Comparison of ENCODE assay signal across 8 cellular contexts in genomic region chr6:30720738-30721197, GRCh38. TPM values are rescaled to one million over a fixed set of nuclear protein-coding genes. Genes with fewer than 3 reads are reported as not detected.
A peak's percentile ranks its signal among the peaks of the same experiment; 100 is the strongest.
DNase-seq lines count a peak whose midpoint lies in the region; ATAC-seq lines count a peak whose summit lies in the region.

No MANE protein-coding gene starts in this region.

- H3K18ac ChIP-seq in mesenchymal stem cell (ENCODE audit: low read depth in 1 of 2, low read length in 2 of 2) = peak overlapping the region; percentile 37 to 92

- no peak overlapping the region for H2BK15ac ChIP-seq in mesenchymal stem cell (ENCODE audit: low read depth, poor library complexity, severe bottlenecking)

- H3K27ac Mint-ChIP-seq in stimulated activated effector memory CD8-positive, alpha-beta T cell treated with anti-CD3 and anti-CD28 coated beads, Interleukin-12 subunit alpha, Interleukin-12 subunit beta, amount 100 ng/mL, for 72 hours = peak overlapping the region; percentile 96

- peak overlapping the region in 1 of 2 experiments; percentile 95 for H3K4ac ChIP-seq in mesenchymal stem cell (ENCODE audit: low read depth in 1 of 2, low read length in 2 of 2)

- H3K4me1 Mint-ChIP-seq in stimulated activated effector memory CD8-positive, alpha-beta T cell treated with anti-CD3 and anti-CD28 coated beads, Interleukin-12 subunit alpha, Interleukin-12 subunit beta, amount 100 ng/mL, for 72 hours = peaks cover 76% of the 10 kb centered on the region

- no peak overlapping the region for H2BK12ac ChIP-seq in mesenchymal stem cell (ENCODE audit: low read length in 2 of 2)

- under 1% methylated on average over 29 of the region's 29 CpGs for WGBS in mesenchymal stem cell

- peak overlapping the region; percentile 69 to 93 for H3K4me3 ChIP-seq in mesenchymal stem cell (ENCODE audit: insufficient read depth in 1 of 2, low read depth in 1 of 2, low read length in 2 of 2)

- no peak overlapping the region for H2AFZ ChIP-seq in mesenchymal stem cell (ENCODE audit: low read depth, low read length)

- peak overlapping the region; percentile 84 for H2AK5ac ChIP-seq in mesenchymal stem cell (ENCODE audit: low read length, severe bottlenecking)

- H3K23ac ChIP-seq in mesenchymal stem cell (ENCODE audit: low read length in 2 of 2) = peak overlapping the region in 1 of 2 experiments; percentile 94

- no peaks in the 10 kb centered on the region for H3K27me3 ChIP-seq in mesenchymal stem cell (ENCODE audit: control insufficient read depth in 1 of 2, insufficient read depth in 1 of 2, low read length in 2 of 2)

- H3K4me1 ChIP-seq in mesenchymal stem cell (ENCODE audit: control insufficient read depth, insufficient read depth, low read depth, low read length) = peaks cover 16% of the 10 kb centered on the region

- peak overlapping the region; percentile 10 for H4K91ac ChIP-seq in mesenchymal stem cell (ENCODE audit: low read length)

- H3K4me2 ChIP-seq in mesenchymal stem cell (ENCODE audit: low read length, poor library complexity, severe bottlenecking) = peak overlapping the region; percentile 26

- peak overlapping the region; percentile 99 for H3K9ac ChIP-seq in mesenchymal stem cell (ENCODE audit: low read length)

- peaks cover 6% of the 10 kb centered on the region for H3K79me1 ChIP-seq in mesenchymal stem cell (replicated peaks; ENCODE audit: low read length, poor library complexity, severe bottlenecking)

- H3K9me3 ChIP-seq in mesenchymal stem cell (ENCODE audit: control insufficient read depth, low read length) = no peaks in the 10 kb centered on the region

- peak overlapping the region; percentile 94 for H3K27ac ChIP-seq in mesenchymal stem cell (ENCODE audit: low read length, poor library complexity, severe bottlenecking)

- peak overlapping the region; percentile 94 for H3K4me3 Mint-ChIP-seq in stimulated activated effector memory CD8-positive, alpha-beta T cell treated with anti-CD3 and anti-CD28 coated beads, Interleukin-12 subunit alpha, Interleukin-12 subunit beta, amount 100 ng/mL, for 72 hours

- peak overlapping the region in 1 of 2 experiments; percentile 42 for H3K14ac ChIP-seq in mesenchymal stem cell (ENCODE audit: low read length in 2 of 2)

- H2BK120ac ChIP-seq in mesenchymal stem cell (ENCODE audit: low read depth, low read length) = peak overlapping the region; percentile 12

- no peak overlapping the region for H4K8ac ChIP-seq in mesenchymal stem cell (ENCODE audit: low read length)

- no peaks in the 10 kb centered on the region for H3K9me3 Mint-ChIP-seq in stimulated activated effector memory CD8-positive, alpha-beta T cell treated with anti-CD3 and anti-CD28 coated beads, Interleukin-12 subunit alpha, Interleukin-12 subunit beta, amount 100 ng/mL, for 72 hours

- no peak for ATAC-seq in stimulated activated effector memory CD8-positive, alpha-beta T cell treated with anti-CD3 and anti-CD28 coated beads, Interleukin-12 subunit alpha, Interleukin-12 subunit beta, amount 100 ng/mL, for 72 hours
- ATAC-seq in HG02870 (IDR thresholded peaks at IDR 0.05; ENCODE audit: unreplicated experiment) = no peak

- H3K36me3 Mint-ChIP-seq in stimulated activated effector memory CD8-positive, alpha-beta T cell treated with anti-CD3 and anti-CD28 coated beads, Interleukin-12 subunit alpha, Interleukin-12 subunit beta, amount 100 ng/mL, for 72 hours = peaks cover 77% of the 10 kb centered on the region

- peaks cover 29 to 36% of the 10 kb centered on the region in 2 experiments for H3K36me3 ChIP-seq in mesenchymal stem cell (ENCODE audit: control insufficient read depth in 1 of 2, insufficient read depth in 2 of 2, low read depth in 1 of 2, low read length in 2 of 2)

- H2BK5ac ChIP-seq in mesenchymal stem cell (ENCODE audit: low read depth, low read length, poor library complexity, severe bottlenecking) = peak overlapping the region; percentile 80

- DNase-seq in NCI-H1417 (lab: John Stamatoyannopoulos, UW) (peak; percentile 64 to 88 (median 78)), NCI-H1417 treated with DMSO at 0.1 percent for 48 hours (lab: John Stamatoyannopoulos, UW) (no peak), NCI-H510A treated with DMSO at 0.1 percent for 48 hours (lab: John Stamatoyannopoulos, UW) (peak; percentile 49), mesenchymal stem cell (peak; percentile 52)
- DNase-seq in activated CD4-positive, alpha-beta T cell treated with anti-CD3 and anti-CD28 coated beads, Interleukin-2, amount 50 U/mL, for 4 hours = peak; percentile 45 to 53
- DNase-seq in effector CD8-positive, alpha-beta T cell (lab: John Stamatoyannopoulos, UW) = peak; percentile 35
- peak; percentile 45 to 84 for DNase-seq in stimulated activated effector memory CD8-positive, alpha-beta T cell treated with anti-CD3 and anti-CD28 coated beads, Interleukin-12 subunit alpha, Interleukin-12 subunit beta, amount 100 ng/mL, for 72 hours (ENCODE audit: low spot score in 2 of 2)

RNA-seq across cellular contexts. Expression of gene TUBB, which starts 0.6 kb away (rescaled TPM):
- 839 TPM for polyA plus RNA-seq in mesenchymal stem cell (2013, experiment 1 of 2)
- 819 TPM for polyA plus RNA-seq in mesenchymal stem cell (2013, experiment 2 of 2)

RNA-seq across cellular contexts. Expression of gene MDC1, which starts 3.7 kb away (rescaled TPM):
- 9.8 TPM for polyA plus RNA-seq in mesenchymal stem cell (2013, experiment 1 of 2)
- 8.6 TPM for polyA plus RNA-seq in mesenchymal stem cell (2013, experiment 2 of 2)

RNA-seq across cellular contexts. Expression of gene FLOT1, which starts 21.7 kb away (rescaled TPM):
- polyA plus RNA-seq in mesenchymal stem cell (2013, experiment 1 of 2) = 120 TPM
- polyA plus RNA-seq in mesenchymal stem cell (2013, experiment 2 of 2) = 118 TPM

RNA-seq across cellular contexts. Expression of gene IER3, which starts 23.6 kb away (rescaled TPM):
- polyA plus RNA-seq in mesenchymal stem cell (2013, experiment 1 of 2) = 220 TPM
- 207 TPM for polyA plus RNA-seq in mesenchymal stem cell (2013, experiment 2 of 2)

RNA-seq across cellular contexts. Expression of gene NRM, which starts 30.0 kb away (rescaled TPM):
- 35.3 TPM for polyA plus RNA-seq in mesenchymal stem cell (2013, experiment 1 of 2)
- 36.1 TPM for polyA plus RNA-seq in mesenchymal stem cell (2013, experiment 2 of 2)
